21 cellular contexts compared by ENCODE assay signal in the genomic region with DNA sequence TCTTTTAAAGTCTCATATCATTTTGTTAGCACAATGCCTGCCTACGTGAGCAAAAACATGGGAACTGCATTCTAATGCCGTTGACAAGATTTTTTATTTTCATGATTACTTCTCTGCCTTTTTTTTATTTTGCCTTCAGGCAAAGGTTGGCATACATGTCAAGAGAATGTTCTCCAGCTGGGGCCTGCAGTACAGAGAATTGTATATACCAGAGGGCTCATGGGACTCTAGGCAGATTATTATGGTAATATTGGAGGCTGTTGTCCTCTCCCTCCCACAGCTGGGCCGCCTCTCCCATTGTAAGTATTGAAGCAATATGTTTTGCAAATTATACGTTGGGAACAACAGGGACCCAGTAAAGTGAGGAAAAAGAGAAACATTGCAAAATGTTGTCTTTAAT. TPM values are rescaled to one million over a fixed set of nuclear protein-coding genes. Genes with fewer than 3 reads are reported as not detected.
DNase-seq lines count a peak whose midpoint lies in the region; ATAC-seq and TF ChIP-seq lines count a peak whose summit lies in the region.
"Had no signal": no experiment of that assay in that cellular context is flagged by ENCODE, and none has a peak within 500 bp of the region (broad histone marks: within the 10 kb centered on the region; RNA-seq: fewer than 3 reads in every experiment).

No MANE protein-coding gene starts in this region.

- DNase-seq in NCI-H2171 treated with DMSO at 0.1 percent for 48 hours (lab: John Stamatoyannopoulos, UW) (peak; percentile 25), NCI-H2171 (lab: John Stamatoyannopoulos, UW) (no peak), NCI-H1436 (lab: John Stamatoyannopoulos, UW) (peak; percentile 69)
- no peak for DNase-seq in activated T-cell treated with anti-CD3 and anti-CD28 coated beads, Interleukin-2, amount 50 U/mL, for 4 hours
- DNase-seq: Caco-2; CD8-positive, alpha-beta T cell; DMS79 treated with DMSO at 0.1 percent for 48 hours; Karpas-422; NCI-H1092; NCI-H1417 treated with DMSO at 0.1 percent for 48 hours; NCI-H2029 treated with DMSO at 0.1 percent for 48 hours; NCI-H774; PC-3; T-helper 2 cell had no signal

- H3K4me1 Mint-ChIP-seq in brain: peaks cover 57% of the 10 kb centered on the region
- H3K4me1 Mint-ChIP-seq in activated T-cell treated with anti-CD3 and anti-CD28 coated beads, Interleukin-2, amount 50 U/mL, for 4 hours (ENCODE audit: low read depth): peaks cover 4% of the 10 kb centered on the region

- peak overlapping the region in 4 of 5 experiments; percentile 1 to 77 (median 32) for H3K27ac Mint-ChIP-seq in brain
- H3K27ac Mint-ChIP-seq: B cell; CD8-positive, alpha-beta T cell had no signal

- H3K4me3 Mint-ChIP-seq in brain: peak overlapping the region in 1 of 5 experiments; percentile 8
- no peak overlapping the region for H3K4me3 Mint-ChIP-seq in activated T-cell treated with anti-CD3 and anti-CD28 coated beads, Interleukin-2, amount 50 U/mL, for 4 hours
- H3K4me3 Mint-ChIP-seq: B cell; CD8-positive, alpha-beta T cell had no signal

- no peaks in the 10 kb centered on the region for H3K9me3 Mint-ChIP-seq in brain
- no peaks in the 10 kb centered on the region for H3K9me3 Mint-ChIP-seq in activated T-cell treated with anti-CD3 and anti-CD28 coated beads, Interleukin-2, amount 50 U/mL, for 4 hours
- H3K9me3 Mint-ChIP-seq: CD8-positive, alpha-beta T cell had no signal

- no peak for ATAC-seq in HG02623 (IDR thresholded peaks at IDR 0.05; ENCODE audit: unreplicated experiment)
- ATAC-seq in activated T-cell treated with anti-CD3 and anti-CD28 coated beads, Interleukin-2, amount 50 U/mL, for 4 hours: no peak
- ATAC-seq in HG02885 (IDR thresholded peaks at IDR 0.05; ENCODE audit: poor library complexity, unreplicated experiment): no peak
- ATAC-seq: A549; CD8-positive, alpha-beta T cell; HepG2; PC-3; SK-N-SH treated with all-trans-retinoic acid at 6 μM for 48 hours had no signal

- no peaks in the 10 kb centered on the region for H3K36me3 Mint-ChIP-seq in brain
- H3K36me3 Mint-ChIP-seq in activated T-cell treated with anti-CD3 and anti-CD28 coated beads, Interleukin-2, amount 50 U/mL, for 4 hours (ENCODE audit: insufficient read depth): no peaks in the 10 kb centered on the region
- H3K36me3 Mint-ChIP-seq: CD8-positive, alpha-beta T cell had no signal

- no peaks in the 10 kb centered on the region for H3K27me3 Mint-ChIP-seq in brain
- H3K27me3 Mint-ChIP-seq in activated T-cell treated with anti-CD3 and anti-CD28 coated beads, Interleukin-2, amount 50 U/mL, for 4 hours (ENCODE audit: low read depth): peaks cover 10% of the 10 kb centered on the region

- TF ChIP-seq CTCF in brain (conservative IDR thresholded peaks at IDR 0.05): no peak

RNA-seq across cellular contexts. Expression of gene OBI1, which starts 53.9 kb away (rescaled TPM):
- 6.3 TPM for polyA plus RNA-seq in brain (ENCODE audit: insufficient read depth, low read depth, low replicate concordance)
- 10 to 100 TPM; 15.3 to 17.1 (median 15.6) TPM for total RNA-seq in activated T-cell treated with anti-CD3 and anti-CD28 coated beads, Interleukin-2, amount 50 U/mL, for 4 hours

Comparison
In these comparisons a context has a peak if more than half of its experiments do, and no peak if none do; other contexts are left out.
1. DNase-seq: peak in NCI-H2171 treated with DMSO at 0.1 percent for 48 hours (single experiment) and NCI-H1436 (single experiment); none in NCI-H2171 (single experiment) and activated T-cell treated with anti-CD3 and anti-CD28 coated beads, Interleukin-2, amount 50 U/mL, for 4 hours (single experiment).